In genomic region chr14:101781240-101782061, GRCh38 we compare ENCODE assay signal across 8 cellular contexts. TPM values are rescaled to one million over a fixed set of nuclear protein-coding genes. Genes with fewer than 3 reads are reported as not detected.
DNase-seq lines count a peak whose midpoint lies in the region; ATAC-seq and TF ChIP-seq lines count a peak whose summit lies in the region.

No MANE protein-coding gene starts in this region.

- H3K27ac ChIP-seq in ovary: peak overlapping the region in 1 of 2 donors; percentile 51

- H3K27me3 ChIP-seq in ovary: no peaks in the 10 kb centered on the region

- CTCF ChIA-PET in activated CD8-positive, alpha-beta memory T cell treated with anti-CD3 and anti-CD28 coated beads, Interleukin-2, amount 10 ng/mL, durations not matched to agents 7 days and 5 days (lab: Charles Lee): interaction anchor here (1.0 to 1.3 kb wide), 3 partner anchors 10 to 28 kb away, joined by 3 to 5 read pairs (median 3); no protein-coding TSS in a partner anchor

- TF ChIP-seq EP300 in ovary (IDR thresholded peaks at IDR 0.05): no peak

- peak overlapping the region; percentile 42 for H3K4me3 ChIP-seq in fibroblast of pulmonary artery (replicated peaks; ENCODE audit: low read depth, low read length)
- peak overlapping the region; percentile 48 for H3K4me3 ChIP-seq in ovary

- no peaks in the 10 kb centered on the region for H3K9me3 ChIP-seq in ovary

- TF ChIP-seq CTCF in HFFc6 (IDR thresholded peaks at IDR 0.05) (no peak), fibroblast of pulmonary artery (IDR thresholded peaks at IDR 0.05; ENCODE audit: low read length, missing control alignments) (no peak), ovary (IDR thresholded peaks at IDR 0.05) (no peak)

- no peaks in the 10 kb centered on the region for H3K36me3 Mint-ChIP-seq in HFFc6 (ENCODE audit: low read depth)
- peaks cover 5% of the 10 kb centered on the region for H3K36me3 Mint-ChIP-seq in activated CD8-positive, alpha-beta memory T cell treated with anti-CD3 and anti-CD28 coated beads, Interleukin-2, amount 10 ng/mL, durations not matched to agents 7 days and 5 days

- no peaks in the 10 kb centered on the region for H3K4me1 Mint-ChIP-seq in HFFc6 (ENCODE audit: low read depth)
- peaks cover 2% of the 10 kb centered on the region for H3K4me1 Mint-ChIP-seq in activated CD8-positive, alpha-beta memory T cell treated with anti-CD3 and anti-CD28 coated beads, Interleukin-2, amount 10 ng/mL, durations not matched to agents 7 days and 5 days

- ATAC-seq in activated CD8-positive, alpha-beta memory T cell treated with anti-CD3 and anti-CD28 coated beads, Interleukin-2, amount 10 ng/mL, durations not matched to agents 7 days and 5 days: peak; percentile 85
- ATAC-seq in HG02981 (IDR thresholded peaks at IDR 0.05; ENCODE audit: unreplicated experiment): no peak
- ATAC-seq in GM19324 (IDR thresholded peaks at IDR 0.05; ENCODE audit: low FRiP score, unreplicated experiment): no peak
- no peak for ATAC-seq in GM18907 (IDR thresholded peaks at IDR 0.05; ENCODE audit: unreplicated experiment)

- peak overlapping the region; percentile 32; the same call in 1 of the 2 replicates for H3K4me3 Mint-ChIP-seq in HFFc6
- peak overlapping the region; percentile 64 for H3K4me3 Mint-ChIP-seq in activated CD8-positive, alpha-beta memory T cell treated with anti-CD3 and anti-CD28 coated beads, Interleukin-2, amount 10 ng/mL, durations not matched to agents 7 days and 5 days

- no peaks in the 10 kb centered on the region for H3K36me3 ChIP-seq in ovary

- H3K9me3 Mint-ChIP-seq in HFFc6: no peaks in the 10 kb centered on the region
- H3K9me3 Mint-ChIP-seq in activated CD8-positive, alpha-beta memory T cell treated with anti-CD3 and anti-CD28 coated beads, Interleukin-2, amount 10 ng/mL, durations not matched to agents 7 days and 5 days (ENCODE audit: low read depth): no peaks in the 10 kb centered on the region

- no peak overlapping the region for H3K27ac Mint-ChIP-seq in HFFc6
- no peak overlapping the region for H3K27ac Mint-ChIP-seq in activated CD8-positive, alpha-beta memory T cell treated with anti-CD3 and anti-CD28 coated beads, Interleukin-2, amount 10 ng/mL, durations not matched to agents 7 days and 5 days

- H3K27me3 Mint-ChIP-seq in HFFc6 (ENCODE audit: insufficient read depth): peaks cover 13% of the 10 kb centered on the region
- peaks cover 6% of the 10 kb centered on the region for H3K27me3 Mint-ChIP-seq in activated CD8-positive, alpha-beta memory T cell treated with anti-CD3 and anti-CD28 coated beads, Interleukin-2, amount 10 ng/mL, durations not matched to agents 7 days and 5 days

- H3K4me1 ChIP-seq in ovary (ENCODE audit: insufficient read depth): peaks cover 6% of the 10 kb centered on the region

- intact Hi-C loops in ovary (cut with DNase I): no loop called here

- DNase-seq in HFFc6 (no peak), fibroblast of pulmonary artery (ENCODE audit: low read depth) (no peak), ovary (peak in 2 of 5 donors; percentile 54 to 59), NCI-H2029 treated with DMSO at 0.1 percent for 48 hours (lab: John Stamatoyannopoulos, UW) (no peak)
- no peak for DNase-seq in activated CD8-positive, alpha-beta memory T cell treated with anti-CD3 and anti-CD28 coated beads, Interleukin-2, amount 10 ng/mL, durations not matched to agents 7 days and 5 days

- TF ChIP-seq POLR2A in ovary (IDR thresholded peaks at IDR 0.05): no peak

- WGBS in ovary, 3 donors: 1 to 2% (median 1%) methylated on average over 46 to 67 of the region's 67 CpGs

RNA-seq across cellular contexts. Expression of gene PPP2R5C, which starts 19.9 kb away (rescaled TPM):
- 100 to 1,000 TPM; 108 to 128 (median 122) TPM for total RNA-seq in HFFc6 (2021; fragmentation: NEBNext Ultra II Directional; extraction: Animal tissue kit (Norgen Biotek cat#: 25700))
- 100 to 1,000 TPM; 213 to 234 TPM for total RNA-seq in activated CD8-positive, alpha-beta memory T cell treated with anti-CD3 and anti-CD28 coated beads, Interleukin-2, amount 10 ng/mL, durations not matched to agents 7 days and 5 days
- 100 to 1,000 TPM in 4 of 7 donors, 10 to 100 TPM in 3; 63.1 to 136 (median 111) TPM for total RNA-seq in ovary
- 10 to 100 TPM; 52.8 to 95.3 TPM for polyA plus RNA-seq in ovary
